Comparison of ENCODE assay signal across 23 cellular contexts in genomic region chr13:92122454-92122853, GRCh38.
"Had no signal": no experiment of that assay in that cellular context is flagged by ENCODE, and none has a peak within 500 bp of the region (broad histone marks: within the 10 kb centered on the region; RNA-seq: fewer than 3 reads in every experiment).

No MANE protein-coding gene starts in this region.

- H3K27ac ChIP-seq: gastroesophageal sphincter, heart left ventricle, pancreas, skin epidermis, thyroid gland, upper lobe of right lung had no signal

- H3K27ac Mint-ChIP-seq: activated naive CD8-positive, alpha-beta T cell treated with anti-CD3 and anti-CD28 coated beads for 36 hours; activated T-helper 17 cell treated with anti-CD3 and anti-CD28 coated beads, Interleukin-2, amount 50 U/mL, for 72 hours; memory B cell; nephron; stimulated activated naive CD8-positive, alpha-beta T cell treated with anti-CD3 and anti-CD28 coated beads, Interleukin-15, Interleukin-2, amounts not matched to agents 100 ng/mL and 50 ng/mL, for 24 hours had no signal

- H3K9me3 ChIP-seq: gastroesophageal sphincter, heart left ventricle, pancreas, thyroid gland, upper lobe of right lung had no signal

- H3K4me3 Mint-ChIP-seq: activated naive CD8-positive, alpha-beta T cell treated with anti-CD3 and anti-CD28 coated beads for 36 hours; activated T-helper 17 cell treated with anti-CD3 and anti-CD28 coated beads, Interleukin-2, amount 50 U/mL, for 72 hours; memory B cell; nephron; stimulated activated naive CD8-positive, alpha-beta T cell treated with anti-CD3 and anti-CD28 coated beads, Interleukin-15, Interleukin-2, amounts not matched to agents 100 ng/mL and 50 ng/mL, for 24 hours had no signal

- H3K27me3 ChIP-seq: gastroesophageal sphincter, heart left ventricle, pancreas, thyroid gland, upper lobe of right lung had no signal

- H3K36me3 Mint-ChIP-seq: activated naive CD8-positive, alpha-beta T cell treated with anti-CD3 and anti-CD28 coated beads for 36 hours; memory B cell had no signal

- H3K27me3 Mint-ChIP-seq: activated naive CD8-positive, alpha-beta T cell treated with anti-CD3 and anti-CD28 coated beads for 36 hours; activated T-helper 17 cell treated with anti-CD3 and anti-CD28 coated beads, Interleukin-2, amount 50 U/mL, for 72 hours; memory B cell; stimulated activated naive CD8-positive, alpha-beta T cell treated with anti-CD3 and anti-CD28 coated beads, Interleukin-15, Interleukin-2, amounts not matched to agents 100 ng/mL and 50 ng/mL, for 24 hours had no signal

- DNase-seq: activated CD4-positive, alpha-beta T cell treated with anti-CD3 and anti-CD28 coated beads for 1 hour; activated CD4-positive, alpha-beta T cell treated with anti-CD3 and anti-CD28 coated beads, Interleukin-2, amount 50 U/mL, for 1 hour; activated naive CD8-positive, alpha-beta T cell treated with anti-CD3 and anti-CD28 coated beads for 36 hours; activated T-cell treated with anti-CD3 and anti-CD28 coated beads, Interleukin-2, amount 50 U/mL, for 1 hour; amniotic stem cell; cerebellar nuclear complex; cortex of kidney; erythroblast; heart left ventricle; islet precursor cell; left cardiac atrium; pancreas; stimulated activated CD4-positive, alpha-beta T cell treated with anti-CD3 and anti-CD28 coated beads, Interleukin-1b, Interleukin-23, amount 100 ng/mL, for 48 hours; substantia nigra; T-helper 9 cell; thyroid gland; upper lobe of right lung had no signal

- H3K4me1 ChIP-seq: gastroesophageal sphincter, heart left ventricle, pancreas, thyroid gland, upper lobe of right lung had no signal

- H3K4me3 ChIP-seq: gastroesophageal sphincter, heart left ventricle, pancreas, skin epidermis, thyroid gland, upper lobe of right lung had no signal

- H3K4me1 Mint-ChIP-seq: activated naive CD8-positive, alpha-beta T cell treated with anti-CD3 and anti-CD28 coated beads for 36 hours; activated T-helper 17 cell treated with anti-CD3 and anti-CD28 coated beads, Interleukin-2, amount 50 U/mL, for 72 hours; memory B cell had no signal

- H3K36me3 ChIP-seq: gastroesophageal sphincter, heart left ventricle, pancreas, thyroid gland, upper lobe of right lung had no signal

- H3K9me3 Mint-ChIP-seq: activated T-helper 17 cell treated with anti-CD3 and anti-CD28 coated beads, Interleukin-2, amount 50 U/mL, for 72 hours; nephron had no signal

- ATAC-seq: activated T-helper 17 cell treated with anti-CD3 and anti-CD28 coated beads, Interleukin-2, amount 50 U/mL, for 72 hours; gastroesophageal sphincter; heart left ventricle; left cardiac atrium; pancreas; upper lobe of right lung had no signal
